Comparison of ENCODE assay signal across 14 cellular contexts in genomic region chr6:137715589-137716045, GRCh38.
A peak's percentile ranks its signal among the peaks of the same experiment; 100 is the strongest.
DNase-seq lines count a peak whose midpoint lies in the region; ATAC-seq, FAIRE-seq and TF ChIP-seq lines count a peak whose summit lies in the region.
"Had no signal": no experiment of that assay in that cellular context is flagged by ENCODE, and none has a peak within 500 bp of the region (broad histone marks: within the 10 kb centered on the region; RNA-seq: fewer than 3 reads in every experiment).

No MANE protein-coding gene starts in this region.

- peaks cover 36% of the 10 kb centered on the region for H3K4me1 Mint-ChIP-seq in activated naive CD8-positive, alpha-beta T cell treated with anti-CD3 and anti-CD28 coated beads for 36 hours
- peaks cover 8 to 57% (median 38%) of the 10 kb centered on the region in 4 donors for H3K4me1 Mint-ChIP-seq in naive thymus-derived CD8-positive, alpha-beta T cell
- H3K4me1 Mint-ChIP-seq: nephron progenitor cell had no signal

- H3K9me3 ChIP-seq in KOPT-K1 (ENCODE audit: insufficient read depth, low read length, poor library complexity, severe bottlenecking): peaks cover 5% of the 10 kb centered on the region
- H3K9me3 ChIP-seq: MG63 had no signal

- no peaks in the 10 kb centered on the region for H3K36me3 ChIP-seq in KOPT-K1 (ENCODE audit: insufficient read depth, low read length)
- H3K36me3 ChIP-seq: MG63 had no signal

- ATAC-seq in naive thymus-derived CD8-positive, alpha-beta T cell: peak; percentile 82 to 85
- ATAC-seq in SK-N-SH treated with all-trans-retinoic acid at 6 μM for 48 hours (no peak), GM21381 (IDR thresholded peaks at IDR 0.05; ENCODE audit: unreplicated experiment) (no peak)
- ATAC-seq: PC-3 had no signal

- H3K27ac ChIP-seq in KOPT-K1 (ENCODE audit: low read depth, low read length, poor library complexity, severe bottlenecking): peak overlapping the region; percentile 32

- POLR2A ChIA-PET in naive thymus-derived CD8-positive, alpha-beta T cell (lab: Charles Lee): interaction anchor here (0.9 to 1.9 kb wide), 2 partner anchors 109 to 152 kb away, joined by 5 to 12 read pairs; partner anchors contain the start of gene TNFAIP3

- peak overlapping the region; percentile 55 for H3K27ac Mint-ChIP-seq in activated naive CD8-positive, alpha-beta T cell treated with anti-CD3 and anti-CD28 coated beads for 36 hours
- peak overlapping the region; percentile 82 to 99 (median 96) for H3K27ac Mint-ChIP-seq in naive thymus-derived CD8-positive, alpha-beta T cell
- H3K27ac Mint-ChIP-seq: nephron progenitor cell, type B pancreatic cell had no signal

- H3K27me3 Mint-ChIP-seq in activated naive CD8-positive, alpha-beta T cell treated with anti-CD3 and anti-CD28 coated beads for 36 hours: no peaks in the 10 kb centered on the region
- H3K27me3 Mint-ChIP-seq in naive thymus-derived CD8-positive, alpha-beta T cell: no peaks in the 10 kb centered on the region
- H3K27me3 Mint-ChIP-seq: type B pancreatic cell had no signal

- peak; percentile 17 to 20 for DNase-seq in activated CD4-positive, alpha-beta T cell treated with anti-CD3 and anti-CD28 coated beads for 4 hours
- no peak for DNase-seq in activated CD4-positive, alpha-beta T cell treated with anti-CD3 and anti-CD28 coated beads for 1 hour
- DNase-seq in activated naive CD8-positive, alpha-beta T cell treated with anti-CD3 and anti-CD28 coated beads for 36 hours: no peak
- DNase-seq in naive thymus-derived CD8-positive, alpha-beta T cell: peak in 8 of 10 donors; percentile 24 to 89 (median 68)
- no peak for DNase-seq in HTR-8/SVneo (ENCODE audit: insufficient read length, low spot score)
- DNase-seq: MG63, nephron progenitor cell, PC-3 had no signal

- peaks cover 11% of the 10 kb centered on the region for H3K9me3 Mint-ChIP-seq in activated naive CD8-positive, alpha-beta T cell treated with anti-CD3 and anti-CD28 coated beads for 36 hours
- peaks cover 0 to 20% (median 0%) of the 10 kb centered on the region in 9 donors for H3K9me3 Mint-ChIP-seq in naive thymus-derived CD8-positive, alpha-beta T cell
- H3K9me3 Mint-ChIP-seq: type B pancreatic cell had no signal

- peaks cover 7% of the 10 kb centered on the region for H3K36me3 Mint-ChIP-seq in activated naive CD8-positive, alpha-beta T cell treated with anti-CD3 and anti-CD28 coated beads for 36 hours
- peaks cover 0 to 2% (median 0%) of the 10 kb centered on the region in 3 donors for H3K36me3 Mint-ChIP-seq in naive thymus-derived CD8-positive, alpha-beta T cell
- H3K36me3 Mint-ChIP-seq: type B pancreatic cell had no signal

- no peak overlapping the region for H3K4me3 Mint-ChIP-seq in activated naive CD8-positive, alpha-beta T cell treated with anti-CD3 and anti-CD28 coated beads for 36 hours
- H3K4me3 Mint-ChIP-seq in naive thymus-derived CD8-positive, alpha-beta T cell: peak overlapping the region in 5 of 10 donors; percentile 8 to 39 (median 24)
- H3K4me3 Mint-ChIP-seq: nephron progenitor cell, type B pancreatic cell had no signal

- FAIRE-seq in HTR-8/SVneo (lab: Jason Lieb, UNC): no peak
- FAIRE-seq: A204.1, D721Med had no signal

TF ChIP-seq in SK-N-SH treated with all-trans-retinoic acid at 6 μM for 48 hours, 23 proteins besides CTCF, POLR2A, EP300 and RAD21:
- TF ChIP-seq TOX (CRISPR knock-in tag; IDR thresholded peaks at IDR 0.05; ENCODE audit: borderline replicate concordance) (no peak), ZNF8 (CRISPR knock-in tag; IDR thresholded peaks at IDR 0.05) (no peak), PATZ1 (CRISPR knock-in tag; IDR thresholded peaks at IDR 0.05; ENCODE audit: borderline replicate concordance) (no peak), ISL1 (CRISPR knock-in tag; IDR thresholded peaks at IDR 0.05) (no peak), RARB (CRISPR knock-in tag; IDR thresholded peaks at IDR 0.05) (no peak), ZFP30 (CRISPR knock-in tag; IDR thresholded peaks at IDR 0.05) (no peak), ZNF565 (CRISPR knock-in tag; conservative IDR thresholded peaks at IDR 0.05; ENCODE audit: low read depth) (no peak), CSRNP3 (CRISPR knock-in tag; IDR thresholded peaks at IDR 0.05) (no peak), CSDC2 (CRISPR knock-in tag; IDR thresholded peaks at IDR 0.05) (no peak), OSR1 (CRISPR knock-in tag; IDR thresholded peaks at IDR 0.05) (no peak), ARNTL (CRISPR knock-in tag; IDR thresholded peaks at IDR 0.05; ENCODE audit: borderline replicate concordance, low read depth) (no peak), ZC3H10 (CRISPR knock-in tag; IDR thresholded peaks at IDR 0.05) (no peak), ZFP3 (CRISPR knock-in tag; IDR thresholded peaks at IDR 0.05) (no peak), SNAI2 (CRISPR knock-in tag; IDR thresholded peaks at IDR 0.05) (no peak), GLIS3 (CRISPR knock-in tag; IDR thresholded peaks at IDR 0.05) (no peak), ZNF70 (CRISPR knock-in tag; IDR thresholded peaks at IDR 0.05) (no peak), PPARA (CRISPR knock-in tag; IDR thresholded peaks at IDR 0.05; ENCODE audit: borderline replicate concordance) (no peak), TCF4 (CRISPR knock-in tag; IDR thresholded peaks at IDR 0.05; ENCODE audit: borderline replicate concordance) (no peak)
- TF ChIP-seq, protein P1, sequence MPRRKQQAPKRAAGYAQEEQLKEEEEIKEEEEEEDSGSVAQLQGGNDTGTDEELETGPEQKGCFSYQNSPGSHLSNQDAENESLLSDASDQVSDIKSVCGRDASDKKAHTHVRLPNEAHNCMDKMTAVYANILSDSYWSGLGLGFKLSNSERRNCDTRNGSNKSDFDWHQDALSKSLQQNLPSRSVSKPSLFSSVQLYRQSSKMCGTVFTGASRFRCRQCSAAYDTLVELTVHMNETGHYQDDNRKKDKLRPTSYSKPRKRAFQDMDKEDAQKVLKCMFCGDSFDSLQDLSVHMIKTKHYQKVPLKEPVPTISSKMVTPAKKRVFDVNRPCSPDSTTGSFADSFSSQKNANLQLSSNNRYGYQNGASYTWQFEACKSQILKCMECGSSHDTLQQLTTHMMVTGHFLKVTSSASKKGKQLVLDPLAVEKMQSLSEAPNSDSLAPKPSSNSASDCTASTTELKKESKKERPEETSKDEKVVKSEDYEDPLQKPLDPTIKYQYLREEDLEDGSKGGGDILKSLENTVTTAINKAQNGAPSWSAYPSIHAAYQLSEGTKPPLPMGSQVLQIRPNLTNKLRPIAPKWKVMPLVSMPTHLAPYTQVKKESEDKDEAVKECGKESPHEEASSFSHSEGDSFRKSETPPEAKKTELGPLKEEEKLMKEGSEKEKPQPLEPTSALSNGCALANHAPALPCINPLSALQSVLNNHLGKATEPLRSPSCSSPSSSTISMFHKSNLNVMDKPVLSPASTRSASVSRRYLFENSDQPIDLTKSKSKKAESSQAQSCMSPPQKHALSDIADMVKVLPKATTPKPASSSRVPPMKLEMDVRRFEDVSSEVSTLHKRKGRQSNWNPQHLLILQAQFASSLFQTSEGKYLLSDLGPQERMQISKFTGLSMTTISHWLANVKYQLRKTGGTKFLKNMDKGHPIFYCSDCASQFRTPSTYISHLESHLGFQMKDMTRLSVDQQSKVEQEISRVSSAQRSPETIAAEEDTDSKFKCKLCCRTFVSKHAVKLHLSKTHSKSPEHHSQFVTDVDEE (CRISPR knock-in tag; IDR thresholded peaks at IDR 0.05): no peak
- TF ChIP-seq, protein P2, sequence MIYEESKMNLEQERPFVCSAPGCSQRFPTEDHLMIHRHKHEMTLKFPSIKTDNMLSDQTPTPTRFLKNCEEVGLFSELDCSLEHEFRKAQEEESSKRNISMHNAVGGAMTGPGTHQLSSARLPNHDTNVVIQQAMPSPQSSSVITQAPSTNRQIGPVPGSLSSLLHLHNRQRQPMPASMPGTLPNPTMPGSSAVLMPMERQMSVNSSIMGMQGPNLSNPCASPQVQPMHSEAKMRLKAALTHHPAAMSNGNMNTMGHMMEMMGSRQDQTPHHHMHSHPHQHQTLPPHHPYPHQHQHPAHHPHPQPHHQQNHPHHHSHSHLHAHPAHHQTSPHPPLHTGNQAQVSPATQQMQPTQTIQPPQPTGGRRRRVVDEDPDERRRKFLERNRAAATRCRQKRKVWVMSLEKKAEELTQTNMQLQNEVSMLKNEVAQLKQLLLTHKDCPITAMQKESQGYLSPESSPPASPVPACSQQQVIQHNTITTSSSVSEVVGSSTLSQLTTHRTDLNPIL (CRISPR knock-in tag; IDR thresholded peaks at IDR 0.05; ENCODE audit: low read depth): no peak
TF ChIP-seq in SK-N-SH treated with all-trans-retinoic acid at 6 μM for 48 hours: peak in this region for 0.

Comparison
In these comparisons a context has a peak if more than half of its experiments do, and no peak if none do; other contexts are left out.
1. DNase-seq: peak in activated CD4-positive, alpha-beta T cell treated with anti-CD3 and anti-CD28 coated beads for 4 hours (2 of 2) and naive thymus-derived CD8-positive, alpha-beta T cell (8 of 10); none in activated CD4-positive, alpha-beta T cell treated with anti-CD3 and anti-CD28 coated beads for 1 hour (single experiment), activated naive CD8-positive, alpha-beta T cell treated with anti-CD3 and anti-CD28 coated beads for 36 hours (single experiment) and HTR-8/SVneo (single experiment).
2. ATAC-seq: peak in naive thymus-derived CD8-positive, alpha-beta T cell (2 of 2); none in SK-N-SH treated with all-trans-retinoic acid at 6 μM for 48 hours (single experiment) and GM21381 (single experiment).